In genomic region chr10:77428776-77429395, GRCh38 we compare ENCODE assay signal across 9 cellular contexts.
A peak's percentile ranks its signal among the peaks of the same experiment; 100 is the strongest.
DNase-seq lines count a peak whose midpoint lies in the region; ATAC-seq and TF ChIP-seq lines count a peak whose summit lies in the region.
"Had no signal": no experiment of that assay in that cellular context is flagged by ENCODE, and none has a peak within 500 bp of the region (broad histone marks: within the 10 kb centered on the region; RNA-seq: fewer than 3 reads in every experiment).

No MANE protein-coding gene starts in this region.

- H3K27ac ChIP-seq in Karpas-422 (ENCODE audit: low read length) (no peak overlapping the region), lower lobe of right lung (no peak overlapping the region)

- no peaks in the 10 kb centered on the region for H3K9me3 Mint-ChIP-seq in MCF 10A (ENCODE audit: unreplicated experiment)
- no peaks in the 10 kb centered on the region for H3K9me3 Mint-ChIP-seq in activated naive CD4-positive, alpha-beta T cell treated with anti-CD3 and anti-CD28 coated beads, Interleukin-2, amount 50 U/mL, for 72 hours
- H3K9me3 Mint-ChIP-seq: activated CD4-positive, alpha-beta memory T cell treated with anti-CD3 and anti-CD28 coated beads, Interleukin-2, amount 10 ng/mL, durations not matched to agents 7 days and 5 days had no signal

- H3K4me3 Mint-ChIP-seq in MCF 10A (ENCODE audit: unreplicated experiment): no peak overlapping the region
- H3K4me3 Mint-ChIP-seq: activated CD4-positive, alpha-beta memory T cell treated with anti-CD3 and anti-CD28 coated beads, Interleukin-2, amount 10 ng/mL, durations not matched to agents 7 days and 5 days had no signal

- no TSS peak for BruUV-seq in MCF 10A (replicated peaks; lab: Mats Ljungman, UMichigan)

- CTCF ChIA-PET in MCF 10A (lab: Yijun Ruan, JAX): interaction anchor here (1.0 kb wide), 1 partner anchor 18 kb away, joined by 3 read pairs; no protein-coding TSS in a partner anchor

- peak; percentile 22 for DNase-seq in Ammon's horn (ENCODE audit: low spot score)
- DNase-seq in Karpas-422: peak; percentile 67
- peak; percentile 45 for DNase-seq in MCF 10A (ENCODE audit: unreplicated experiment)
- peak; percentile 53 for DNase-seq in lower lobe of right lung
- no peak for DNase-seq in NCI-H2029 treated with DMSO at 0.1 percent for 48 hours (lab: John Stamatoyannopoulos, UW)
- no peak for DNase-seq in activated naive CD4-positive, alpha-beta T cell treated with anti-CD3 and anti-CD28 coated beads, Interleukin-2, amount 50 U/mL, for 72 hours (ENCODE audit: low spot score in 2 of 2)
- DNase-seq: activated CD4-positive, alpha-beta memory T cell treated with anti-CD3 and anti-CD28 coated beads, Interleukin-2, amount 10 ng/mL, durations not matched to agents 7 days and 5 days had no signal

- H3K36me3 ChIP-seq in Karpas-422 (ENCODE audit: insufficient read depth, low read length): no peaks in the 10 kb centered on the region
- H3K36me3 ChIP-seq in lower lobe of right lung: no peaks in the 10 kb centered on the region

- no peaks in the 10 kb centered on the region for H3K4me1 Mint-ChIP-seq in MCF 10A (ENCODE audit: insufficient read depth, unreplicated experiment)
- H3K4me1 Mint-ChIP-seq: activated CD4-positive, alpha-beta memory T cell treated with anti-CD3 and anti-CD28 coated beads, Interleukin-2, amount 10 ng/mL, durations not matched to agents 7 days and 5 days had no signal

- H4K20me1 ChIP-seq in Karpas-422 (ENCODE audit: insufficient read depth, low read depth, low read length): peaks cover 24% of the 10 kb centered on the region; the same call in 1 of the 2 replicates

- intact Hi-C loops in MCF 10A (cut with micrococcal nuclease) (no loop called here), lower lobe of right lung (cut with DNase I) (no loop called here)

- H3K4me2 ChIP-seq in Karpas-422 (ENCODE audit: low read depth, low read length, poor library complexity, severe bottlenecking): no peak overlapping the region

- H3K9me3 ChIP-seq in Karpas-422 (ENCODE audit: low read length) (no peaks in the 10 kb centered on the region), lower lobe of right lung (no peaks in the 10 kb centered on the region)

- no peaks in the 10 kb centered on the region for H3K79me2 ChIP-seq in Karpas-422 (ENCODE audit: low read length)

- no peak overlapping the region for H2AFZ ChIP-seq in Karpas-422 (ENCODE audit: low read length)

- no peaks in the 10 kb centered on the region for H3K27me3 Mint-ChIP-seq in MCF 10A (ENCODE audit: insufficient read depth, unreplicated experiment)
- H3K27me3 Mint-ChIP-seq: activated CD4-positive, alpha-beta memory T cell treated with anti-CD3 and anti-CD28 coated beads, Interleukin-2, amount 10 ng/mL, durations not matched to agents 7 days and 5 days had no signal

- no peaks in the 10 kb centered on the region for H3K9me2 ChIP-seq in Karpas-422 (replicated peaks; ENCODE audit: insufficient read depth, low read length)

- POLR2A ChIA-PET in MCF 10A (lab: Yijun Ruan, JAX): interaction anchor here (0.5 kb wide), 1 partner anchor 27 kb away, joined by 3 read pairs; no protein-coding TSS in a partner anchor

- H3K9ac ChIP-seq in Karpas-422 (ENCODE audit: low read length): no peak overlapping the region

- H3K27me3 ChIP-seq in Karpas-422 (ENCODE audit: low read length) (no peaks in the 10 kb centered on the region), lower lobe of right lung (ENCODE audit: low read depth) (no peaks in the 10 kb centered on the region)

- H3K4me3 ChIP-seq in Karpas-422 (ENCODE audit: low read length): no peak overlapping the region
- H3K4me3 ChIP-seq in lower lobe of right lung: no peak overlapping the region

- ATAC-seq in lower lobe of right lung: peak; percentile 27 to 64
- ATAC-seq in GM21619 (IDR thresholded peaks at IDR 0.05; ENCODE audit: unreplicated experiment): no peak
- ATAC-seq in activated naive CD4-positive, alpha-beta T cell treated with anti-CD3 and anti-CD28 coated beads, Interleukin-2, amount 50 U/mL, for 72 hours: no peak
- no peak for ATAC-seq in HG02588 (IDR thresholded peaks at IDR 0.05; ENCODE audit: unreplicated experiment)

- peaks cover 7% of the 10 kb centered on the region for H3K4me1 ChIP-seq in Karpas-422 (ENCODE audit: low read length)
- H3K4me1 ChIP-seq in lower lobe of right lung: peaks cover 6% of the 10 kb centered on the region

- H3K36me3 Mint-ChIP-seq in MCF 10A (ENCODE audit: insufficient read depth, unreplicated experiment): peaks cover 5% of the 10 kb centered on the region
- no peaks in the 10 kb centered on the region for H3K36me3 Mint-ChIP-seq in activated naive CD4-positive, alpha-beta T cell treated with anti-CD3 and anti-CD28 coated beads, Interleukin-2, amount 50 U/mL, for 72 hours

- H3K27ac Mint-ChIP-seq in MCF 10A (ENCODE audit: low read depth, unreplicated experiment): no peak overlapping the region
- no peak overlapping the region for H3K27ac Mint-ChIP-seq in activated naive CD4-positive, alpha-beta T cell treated with anti-CD3 and anti-CD28 coated beads, Interleukin-2, amount 50 U/mL, for 72 hours
- H3K27ac Mint-ChIP-seq: activated CD4-positive, alpha-beta memory T cell treated with anti-CD3 and anti-CD28 coated beads, Interleukin-2, amount 10 ng/mL, durations not matched to agents 7 days and 5 days had no signal

- TF ChIP-seq CTCF in MCF 10A (IDR thresholded peaks at IDR 0.05; ENCODE audit: unreplicated experiment) (peak; percentile 25), lower lobe of right lung (IDR thresholded peaks at IDR 0.05) (peak; percentile 59)

Comparison
In these comparisons a context has a peak if more than half of its experiments do, and no peak if none do; other contexts are left out.
1. DNase-seq: peak in Ammon's horn (single experiment), Karpas-422 (single experiment), MCF 10A (single experiment) and lower lobe of right lung (single experiment); none in NCI-H2029 treated with DMSO at 0.1 percent for 48 hours (single experiment) and activated naive CD4-positive, alpha-beta T cell treated with anti-CD3 and anti-CD28 coated beads, Interleukin-2, amount 50 U/mL, for 72 hours (0 of 2).
2. ATAC-seq: peak in lower lobe of right lung (2 of 2); none in GM21619 (single experiment), activated naive CD4-positive, alpha-beta T cell treated with anti-CD3 and anti-CD28 coated beads, Interleukin-2, amount 50 U/mL, for 72 hours (0 of 2) and HG02588 (single experiment).